Comparison of ENCODE assay signal across 1 cellular context in the genomic region with DNA sequence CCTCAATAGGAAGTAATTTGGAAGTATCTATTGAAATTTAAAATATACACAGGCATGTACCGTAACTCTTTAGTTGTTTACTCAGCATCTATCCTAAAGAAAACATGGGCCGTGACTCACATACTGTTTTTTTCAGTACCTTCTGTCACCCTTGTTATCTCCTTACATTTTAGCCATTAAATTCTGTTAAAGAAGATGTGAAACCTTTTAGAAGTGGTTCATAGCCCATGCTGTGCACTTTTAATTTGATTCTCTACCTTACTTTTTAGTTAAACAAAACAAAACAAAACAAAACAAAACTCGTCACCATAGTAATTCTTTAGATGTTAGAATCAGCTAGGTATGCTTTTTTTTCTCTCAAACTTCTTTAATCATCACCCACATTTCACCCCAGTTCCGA.
TF ChIP-seq lines count a peak whose summit lies in the region.

No MANE protein-coding gene starts in this region.

TF ChIP-seq in GM12878, 131 proteins besides CTCF, POLR2A, EP300 and RAD21 (continued from another document and continues in another):
- TF ChIP-seq, protein P1, sequence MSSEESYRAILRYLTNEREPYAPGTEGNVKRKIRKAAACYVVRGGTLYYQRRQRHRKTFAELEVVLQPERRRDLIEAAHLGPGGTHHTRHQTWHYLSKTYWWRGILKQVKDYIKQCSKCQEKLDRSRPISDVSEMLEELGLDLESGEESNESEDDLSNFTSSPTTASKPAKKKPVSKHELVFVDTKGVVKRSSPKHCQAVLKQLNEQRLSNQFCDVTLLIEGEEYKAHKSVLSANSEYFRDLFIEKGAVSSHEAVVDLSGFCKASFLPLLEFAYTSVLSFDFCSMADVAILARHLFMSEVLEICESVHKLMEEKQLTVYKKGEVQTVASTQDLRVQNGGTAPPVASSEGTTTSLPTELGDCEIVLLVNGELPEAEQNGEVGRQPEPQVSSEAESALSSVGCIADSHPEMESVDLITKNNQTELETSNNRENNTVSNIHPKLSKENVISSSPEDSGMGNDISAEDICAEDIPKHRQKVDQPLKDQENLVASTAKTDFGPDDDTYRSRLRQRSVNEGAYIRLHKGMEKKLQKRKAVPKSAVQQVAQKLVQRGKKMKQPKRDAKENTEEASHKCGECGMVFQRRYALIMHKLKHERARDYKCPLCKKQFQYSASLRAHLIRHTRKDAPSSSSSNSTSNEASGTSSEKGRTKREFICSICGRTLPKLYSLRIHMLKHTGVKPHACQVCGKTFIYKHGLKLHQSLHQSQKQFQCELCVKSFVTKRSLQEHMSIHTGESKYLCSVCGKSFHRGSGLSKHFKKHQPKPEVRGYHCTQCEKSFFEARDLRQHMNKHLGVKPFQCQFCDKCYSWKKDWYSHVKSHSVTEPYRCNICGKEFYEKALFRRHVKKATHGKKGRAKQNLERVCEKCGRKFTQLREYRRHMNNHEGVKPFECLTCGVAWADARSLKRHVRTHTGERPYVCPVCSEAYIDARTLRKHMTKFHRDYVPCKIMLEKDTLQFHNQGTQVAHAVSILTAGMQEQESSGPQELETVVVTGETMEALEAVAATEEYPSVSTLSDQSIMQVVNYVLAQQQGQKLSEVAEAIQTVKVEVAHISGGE (CRISPR knock-in tag; IDR thresholded peaks at IDR 0.05), result no peak
- TF ChIP-seq ZNF217 (IDR thresholded peaks at IDR 0.05), result no peak
- TF ChIP-seq MEF2A (IDR thresholded peaks at IDR 0.05; ENCODE audit: insufficient read depth, low read depth, low read length), result no peak
- no peak for TF ChIP-seq TAF1 (IDR thresholded peaks at IDR 0.05; ENCODE audit: borderline replicate concordance, low read depth, low read length)
- no peak for TF ChIP-seq POLR2AphosphoS2 (IDR thresholded peaks at IDR 0.05; ENCODE audit: low read depth, low read length)
- TF ChIP-seq BRCA1 (IDR thresholded peaks at IDR 0.05; ENCODE audit: low read depth, low read length), result no peak
- TF ChIP-seq, protein P2, sequence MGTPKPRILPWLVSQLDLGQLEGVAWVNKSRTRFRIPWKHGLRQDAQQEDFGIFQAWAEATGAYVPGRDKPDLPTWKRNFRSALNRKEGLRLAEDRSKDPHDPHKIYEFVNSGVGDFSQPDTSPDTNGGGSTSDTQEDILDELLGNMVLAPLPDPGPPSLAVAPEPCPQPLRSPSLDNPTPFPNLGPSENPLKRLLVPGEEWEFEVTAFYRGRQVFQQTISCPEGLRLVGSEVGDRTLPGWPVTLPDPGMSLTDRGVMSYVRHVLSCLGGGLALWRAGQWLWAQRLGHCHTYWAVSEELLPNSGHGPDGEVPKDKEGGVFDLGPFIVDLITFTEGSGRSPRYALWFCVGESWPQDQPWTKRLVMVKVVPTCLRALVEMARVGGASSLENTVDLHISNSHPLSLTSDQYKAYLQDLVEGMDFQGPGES (IDR thresholded peaks at IDR 0.05), result no peak
- peak; percentile 70 for TF ChIP-seq ZNF24 (IDR thresholded peaks at IDR 0.05)
- TF ChIP-seq, protein P3, sequence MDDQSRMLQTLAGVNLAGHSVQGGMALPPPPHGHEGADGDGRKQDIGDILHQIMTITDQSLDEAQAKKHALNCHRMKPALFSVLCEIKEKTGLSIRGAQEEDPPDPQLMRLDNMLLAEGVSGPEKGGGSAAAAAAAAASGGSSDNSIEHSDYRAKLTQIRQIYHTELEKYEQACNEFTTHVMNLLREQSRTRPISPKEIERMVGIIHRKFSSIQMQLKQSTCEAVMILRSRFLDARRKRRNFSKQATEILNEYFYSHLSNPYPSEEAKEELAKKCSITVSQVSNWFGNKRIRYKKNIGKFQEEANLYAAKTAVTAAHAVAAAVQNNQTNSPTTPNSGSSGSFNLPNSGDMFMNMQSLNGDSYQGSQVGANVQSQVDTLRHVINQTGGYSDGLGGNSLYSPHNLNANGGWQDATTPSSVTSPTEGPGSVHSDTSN (IDR thresholded peaks at IDR 0.05; ENCODE audit: insufficient replicate concordance, low read depth, low read length), result no peak
- TF ChIP-seq CHD1 (IDR thresholded peaks at IDR 0.05; ENCODE audit: low read depth, low read length), result no peak
- no peak for TF ChIP-seq PAX5 (IDR thresholded peaks at IDR 0.05; ENCODE audit: borderline replicate concordance, low read depth, low read length)
- no peak for TF ChIP-seq PAX8 (IDR thresholded peaks at IDR 0.05)
- TF ChIP-seq IKZF2 (IDR thresholded peaks at IDR 0.05), result peak in 1 of 2 experiments; percentile 34; a peak in 2 of 4 replicates
- peak; percentile 34; the same call in 1 of the 2 replicates for TF ChIP-seq RUNX3 (IDR thresholded peaks at IDR 0.05; ENCODE audit: low read length)
- no peak for TF ChIP-seq JUND (IDR thresholded peaks at IDR 0.05; ENCODE audit: low read depth, low read length)
- TF ChIP-seq GABPA (IDR thresholded peaks at IDR 0.05; ENCODE audit: low read depth), result no peak
- TF ChIP-seq, protein P4, sequence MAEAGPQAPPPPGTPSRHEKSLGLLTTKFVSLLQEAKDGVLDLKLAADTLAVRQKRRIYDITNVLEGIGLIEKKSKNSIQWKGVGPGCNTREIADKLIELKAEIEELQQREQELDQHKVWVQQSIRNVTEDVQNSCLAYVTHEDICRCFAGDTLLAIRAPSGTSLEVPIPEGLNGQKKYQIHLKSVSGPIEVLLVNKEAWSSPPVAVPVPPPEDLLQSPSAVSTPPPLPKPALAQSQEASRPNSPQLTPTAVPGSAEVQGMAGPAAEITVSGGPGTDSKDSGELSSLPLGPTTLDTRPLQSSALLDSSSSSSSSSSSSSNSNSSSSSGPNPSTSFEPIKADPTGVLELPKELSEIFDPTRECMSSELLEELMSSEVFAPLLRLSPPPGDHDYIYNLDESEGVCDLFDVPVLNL (IDR thresholded peaks at IDR 0.05; ENCODE audit: low read depth, low read length), result no peak
- TF ChIP-seq MYB (IDR thresholded peaks at IDR 0.05; ENCODE audit: borderline replicate concordance, low read depth, low read length), result no peak
- 0 out of 4 replicates have a peak, but pooled peaks of 1 of the 2 experiments have one; percentile 22 for TF ChIP-seq BHLHE40 (IDR thresholded peaks at IDR 0.05; ENCODE audit: borderline replicate concordance in 1 of 2, low read depth in 2 of 2, low read length in 1 of 2)
- no peak for TF ChIP-seq NR2C1 (IDR thresholded peaks at IDR 0.05)
- TF ChIP-seq, protein P5, sequence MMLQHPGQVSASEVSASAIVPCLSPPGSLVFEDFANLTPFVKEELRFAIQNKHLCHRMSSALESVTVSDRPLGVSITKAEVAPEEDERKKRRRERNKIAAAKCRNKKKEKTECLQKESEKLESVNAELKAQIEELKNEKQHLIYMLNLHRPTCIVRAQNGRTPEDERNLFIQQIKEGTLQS (IDR thresholded peaks at IDR 0.05; ENCODE audit: borderline replicate concordance, extremely low read depth, low read depth, low read length), result no peak
- TF ChIP-seq, protein P6, sequence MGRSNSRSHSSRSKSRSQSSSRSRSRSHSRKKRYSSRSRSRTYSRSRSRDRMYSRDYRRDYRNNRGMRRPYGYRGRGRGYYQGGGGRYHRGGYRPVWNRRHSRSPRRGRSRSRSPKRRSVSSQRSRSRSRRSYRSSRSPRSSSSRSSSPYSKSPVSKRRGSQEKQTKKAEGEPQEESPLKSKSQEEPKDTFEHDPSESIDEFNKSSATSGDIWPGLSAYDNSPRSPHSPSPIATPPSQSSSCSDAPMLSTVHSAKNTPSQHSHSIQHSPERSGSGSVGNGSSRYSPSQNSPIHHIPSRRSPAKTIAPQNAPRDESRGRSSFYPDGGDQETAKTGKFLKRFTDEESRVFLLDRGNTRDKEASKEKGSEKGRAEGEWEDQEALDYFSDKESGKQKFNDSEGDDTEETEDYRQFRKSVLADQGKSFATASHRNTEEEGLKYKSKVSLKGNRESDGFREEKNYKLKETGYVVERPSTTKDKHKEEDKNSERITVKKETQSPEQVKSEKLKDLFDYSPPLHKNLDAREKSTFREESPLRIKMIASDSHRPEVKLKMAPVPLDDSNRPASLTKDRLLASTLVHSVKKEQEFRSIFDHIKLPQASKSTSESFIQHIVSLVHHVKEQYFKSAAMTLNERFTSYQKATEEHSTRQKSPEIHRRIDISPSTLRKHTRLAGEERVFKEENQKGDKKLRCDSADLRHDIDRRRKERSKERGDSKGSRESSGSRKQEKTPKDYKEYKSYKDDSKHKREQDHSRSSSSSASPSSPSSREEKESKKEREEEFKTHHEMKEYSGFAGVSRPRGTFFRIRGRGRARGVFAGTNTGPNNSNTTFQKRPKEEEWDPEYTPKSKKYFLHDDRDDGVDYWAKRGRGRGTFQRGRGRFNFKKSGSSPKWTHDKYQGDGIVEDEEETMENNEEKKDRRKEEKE (IDR thresholded peaks at IDR 0.05), result no peak
- no peak for TF ChIP-seq CHD4 (IDR thresholded peaks at IDR 0.05)
- TF ChIP-seq, protein P7, sequence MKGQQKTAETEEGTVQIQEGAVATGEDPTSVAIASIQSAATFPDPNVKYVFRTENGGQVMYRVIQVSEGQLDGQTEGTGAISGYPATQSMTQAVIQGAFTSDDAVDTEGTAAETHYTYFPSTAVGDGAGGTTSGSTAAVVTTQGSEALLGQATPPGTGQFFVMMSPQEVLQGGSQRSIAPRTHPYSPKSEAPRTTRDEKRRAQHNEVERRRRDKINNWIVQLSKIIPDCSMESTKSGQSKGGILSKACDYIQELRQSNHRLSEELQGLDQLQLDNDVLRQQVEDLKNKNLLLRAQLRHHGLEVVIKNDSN (IDR thresholded peaks at IDR 0.05; ENCODE audit: borderline replicate concordance, extremely low read length, insufficient read depth, low read depth, low read length), result no peak
- TF ChIP-seq NR2C2 (IDR thresholded peaks at IDR 0.05; ENCODE audit: borderline replicate concordance, control insufficient read depth, insufficient read length, low read depth), result no peak
- TF ChIP-seq ATF7 (IDR thresholded peaks at IDR 0.05; ENCODE audit: low read depth), result peak; percentile 44; the same call in 1 of the 2 replicates
- no peak for TF ChIP-seq FOS (IDR thresholded peaks at IDR 0.05; ENCODE audit: borderline replicate concordance, extremely low read depth, insufficient read length)
- TF ChIP-seq TCF12 (IDR thresholded peaks at IDR 0.05; ENCODE audit: low read depth, low read length), result no peak
- TF ChIP-seq FOXM1 (IDR thresholded peaks at IDR 0.05; ENCODE audit: low read depth, low read length), result peak; percentile 24; the same call in 1 of the 2 replicates
- TF ChIP-seq SPI1 (IDR thresholded peaks at IDR 0.05; ENCODE audit: borderline replicate concordance, insufficient read depth, low read depth, low read length), result peak; percentile 66
- peak; percentile 98 for TF ChIP-seq MTA2 (IDR thresholded peaks at IDR 0.05; ENCODE audit: low read depth)
- no peak for TF ChIP-seq TCF3 (IDR thresholded peaks at IDR 0.05; ENCODE audit: borderline replicate concordance, insufficient read depth, low read depth, low read length)
- TF ChIP-seq RB1 (IDR thresholded peaks at IDR 0.05; ENCODE audit: borderline replicate concordance), result no peak
- TF ChIP-seq CBX3 (IDR thresholded peaks at IDR 0.05; ENCODE audit: borderline replicate concordance, low read depth), result no peak
- TF ChIP-seq, protein P8, sequence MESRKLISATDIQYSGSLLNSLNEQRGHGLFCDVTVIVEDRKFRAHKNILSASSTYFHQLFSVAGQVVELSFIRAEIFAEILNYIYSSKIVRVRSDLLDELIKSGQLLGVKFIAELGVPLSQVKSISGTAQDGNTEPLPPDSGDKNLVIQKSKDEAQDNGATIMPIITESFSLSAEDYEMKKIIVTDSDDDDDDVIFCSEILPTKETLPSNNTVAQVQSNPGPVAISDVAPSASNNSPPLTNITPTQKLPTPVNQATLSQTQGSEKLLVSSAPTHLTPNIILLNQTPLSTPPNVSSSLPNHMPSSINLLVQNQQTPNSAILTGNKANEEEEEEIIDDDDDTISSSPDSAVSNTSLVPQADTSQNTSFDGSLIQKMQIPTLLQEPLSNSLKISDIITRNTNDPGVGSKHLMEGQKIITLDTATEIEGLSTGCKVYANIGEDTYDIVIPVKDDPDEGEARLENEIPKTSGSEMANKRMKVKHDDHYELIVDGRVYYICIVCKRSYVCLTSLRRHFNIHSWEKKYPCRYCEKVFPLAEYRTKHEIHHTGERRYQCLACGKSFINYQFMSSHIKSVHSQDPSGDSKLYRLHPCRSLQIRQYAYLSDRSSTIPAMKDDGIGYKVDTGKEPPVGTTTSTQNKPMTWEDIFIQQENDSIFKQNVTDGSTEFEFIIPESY (IDR thresholded peaks at IDR 0.05), result no peak
- TF ChIP-seq NR2F1 (conservative IDR thresholded peaks at IDR 0.05), result no peak
- no peak for TF ChIP-seq POLR2AphosphoS5 (IDR thresholded peaks at IDR 0.05; ENCODE audit: low read length)
- TF ChIP-seq TCF7 (IDR thresholded peaks at IDR 0.05; ENCODE audit: borderline replicate concordance), result no peak
- TF ChIP-seq, protein P9, sequence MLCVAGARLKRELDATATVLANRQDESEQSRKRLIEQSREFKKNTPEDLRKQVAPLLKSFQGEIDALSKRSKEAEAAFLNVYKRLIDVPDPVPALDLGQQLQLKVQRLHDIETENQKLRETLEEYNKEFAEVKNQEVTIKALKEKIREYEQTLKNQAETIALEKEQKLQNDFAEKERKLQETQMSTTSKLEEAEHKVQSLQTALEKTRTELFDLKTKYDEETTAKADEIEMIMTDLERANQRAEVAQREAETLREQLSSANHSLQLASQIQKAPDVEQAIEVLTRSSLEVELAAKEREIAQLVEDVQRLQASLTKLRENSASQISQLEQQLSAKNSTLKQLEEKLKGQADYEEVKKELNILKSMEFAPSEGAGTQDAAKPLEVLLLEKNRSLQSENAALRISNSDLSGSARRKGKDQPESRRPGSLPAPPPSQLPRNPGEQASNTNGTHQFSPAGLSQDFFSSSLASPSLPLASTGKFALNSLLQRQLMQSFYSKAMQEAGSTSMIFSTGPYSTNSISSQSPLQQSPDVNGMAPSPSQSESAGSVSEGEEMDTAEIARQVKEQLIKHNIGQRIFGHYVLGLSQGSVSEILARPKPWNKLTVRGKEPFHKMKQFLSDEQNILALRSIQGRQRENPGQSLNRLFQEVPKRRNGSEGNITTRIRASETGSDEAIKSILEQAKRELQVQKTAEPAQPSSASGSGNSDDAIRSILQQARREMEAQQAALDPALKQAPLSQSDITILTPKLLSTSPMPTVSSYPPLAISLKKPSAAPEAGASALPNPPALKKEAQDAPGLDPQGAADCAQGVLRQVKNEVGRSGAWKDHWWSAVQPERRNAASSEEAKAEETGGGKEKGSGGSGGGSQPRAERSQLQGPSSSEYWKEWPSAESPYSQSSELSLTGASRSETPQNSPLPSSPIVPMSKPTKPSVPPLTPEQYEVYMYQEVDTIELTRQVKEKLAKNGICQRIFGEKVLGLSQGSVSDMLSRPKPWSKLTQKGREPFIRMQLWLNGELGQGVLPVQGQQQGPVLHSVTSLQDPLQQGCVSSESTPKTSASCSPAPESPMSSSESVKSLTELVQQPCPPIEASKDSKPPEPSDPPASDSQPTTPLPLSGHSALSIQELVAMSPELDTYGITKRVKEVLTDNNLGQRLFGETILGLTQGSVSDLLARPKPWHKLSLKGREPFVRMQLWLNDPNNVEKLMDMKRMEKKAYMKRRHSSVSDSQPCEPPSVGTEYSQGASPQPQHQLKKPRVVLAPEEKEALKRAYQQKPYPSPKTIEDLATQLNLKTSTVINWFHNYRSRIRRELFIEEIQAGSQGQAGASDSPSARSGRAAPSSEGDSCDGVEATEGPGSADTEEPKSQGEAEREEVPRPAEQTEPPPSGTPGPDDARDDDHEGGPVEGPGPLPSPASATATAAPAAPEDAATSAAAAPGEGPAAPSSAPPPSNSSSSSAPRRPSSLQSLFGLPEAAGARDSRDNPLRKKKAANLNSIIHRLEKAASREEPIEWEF (IDR thresholded peaks at IDR 0.05; ENCODE audit: insufficient replicate concordance, low read depth, low read length), result no peak
- no peak for TF ChIP-seq IRF4 (IDR thresholded peaks at IDR 0.05; ENCODE audit: low read depth, low read length)
- no peak for TF ChIP-seq SP1 (IDR thresholded peaks at IDR 0.05; ENCODE audit: low read depth, low read length)
- TF ChIP-seq HDAC6 (IDR thresholded peaks at IDR 0.05; ENCODE audit: unreplicated experiment), result no peak
